In the genomic region with DNA sequence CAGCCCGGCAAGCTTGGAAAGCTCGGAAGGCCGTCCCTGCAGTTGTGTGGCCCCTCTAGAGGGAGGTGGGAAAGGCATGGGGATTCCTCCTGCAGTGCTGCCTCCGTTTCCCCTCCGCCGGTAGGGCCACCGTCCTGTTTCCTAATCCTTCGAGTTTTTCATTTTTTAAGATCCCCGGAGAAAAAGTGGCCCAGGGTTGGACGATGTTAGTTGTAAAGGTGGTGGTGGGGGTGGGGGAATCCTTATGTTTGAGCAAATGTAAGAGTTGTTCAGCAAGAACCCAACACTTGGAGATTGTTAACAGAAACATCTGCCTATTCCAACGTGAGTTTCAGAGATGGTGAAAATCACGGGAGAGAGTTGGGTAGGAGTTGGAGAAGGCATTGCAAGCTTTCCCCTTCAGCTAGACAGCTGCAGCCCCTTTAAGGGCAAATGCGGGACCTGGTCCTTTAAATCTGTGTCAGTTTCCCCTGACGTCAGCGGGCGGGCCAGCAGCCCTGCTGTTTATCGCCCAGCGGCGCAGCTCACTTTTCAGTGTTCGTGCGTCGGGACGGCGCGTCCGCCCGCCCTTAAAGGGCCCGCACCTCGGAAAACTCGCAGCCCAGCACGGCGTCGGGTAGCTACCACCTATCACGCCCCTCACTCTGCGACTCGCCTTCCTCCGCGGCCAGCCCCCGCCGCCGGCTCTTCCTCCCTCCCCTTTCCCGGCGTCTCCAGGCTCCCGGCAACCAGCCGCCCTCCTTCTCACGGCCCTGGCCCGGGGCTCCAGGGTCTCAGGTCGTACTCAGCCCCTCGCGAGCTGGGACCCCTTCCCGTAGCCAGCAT, we compare ENCODE assay signal across 8 cellular contexts. TPM values are rescaled to one million over a fixed set of nuclear protein-coding genes. Genes with fewer than 3 reads are reported as not detected.
DNase-seq lines count a peak whose midpoint lies in the region; ATAC-seq, FAIRE-seq and TF ChIP-seq lines count a peak whose summit lies in the region.

TSS of gene SIDT2 (plus strand) at position 534 of the 825 bp plus-strand sequence. CDS start 521 bp downstream, outside the sequence.

- no peaks in the 10 kb centered on the region for H3K9me3 ChIP-seq in HepG2 (ENCODE audit: low read length)

- TF ChIP-seq EP300 in HepG2 (IDR thresholded peaks at IDR 0.05; ENCODE audit: low read depth in 2 of 2, low read length in 2 of 2) (no peak), HepG2 (CRISPR knock-in tag; IDR thresholded peaks at IDR 0.05; ENCODE audit: borderline replicate concordance) (no peak)

- H3K27me3 ChIP-seq in HepG2 (ENCODE audit: control insufficient read depth in 1 of 2, insufficient read depth in 2 of 2, low read length in 2 of 2), result no peaks in the 10 kb centered on the region; a peak in 1 of 5 replicates

- ATAC-seq in GM19395 (IDR thresholded peaks at IDR 0.05; ENCODE audit: unreplicated experiment) (peak; percentile 87), HG03571 (IDR thresholded peaks at IDR 0.05; ENCODE audit: unreplicated experiment) (peak; percentile 84), HepG2 (peak; percentile 90)

- H3K27ac ChIP-seq in C4-2B (peak within 1 kb of the TSS; percentile 83), HepG2 (ENCODE audit: extremely low read length, insufficient read depth, low read length) (peak within 1 kb of the TSS; percentile 73)

- peak within 1 kb of the TSS; percentile 62 for H2AFZ ChIP-seq in HepG2 (ENCODE audit: low read length)

- TF ChIP-seq CTCF in C4-2B (conservative IDR thresholded peaks at IDR 0.05) (no peak), HepG2 (CRISPR knock-in tag; IDR thresholded peaks at IDR 0.05) (no peak)

- peaks cover 3 to 9% of the 10 kb centered on the region in 2 experiments; a peak in 4 of 5 replicates for H3K36me3 ChIP-seq in HepG2 (replicated peaks in 1 of 2; ENCODE audit: control insufficient read depth in 1 of 2, insufficient read depth in 2 of 2, low read length in 2 of 2)

- peak within 1 kb of the TSS; percentile 90 for H3K4me2 ChIP-seq in HepG2 (ENCODE audit: low read depth, low read length)

- peaks cover 6% of the 10 kb centered on the region for H3K79me2 ChIP-seq in HepG2 (ENCODE audit: insufficient read depth, low read length)

- FAIRE-seq in HepG2 (lab: Jason Lieb, UNC), result peak; percentile 77

- TF ChIP-seq RAD21 in HepG2 (CRISPR knock-in tag; IDR thresholded peaks at IDR 0.05), result no peak

- H3K4me1 ChIP-seq in HepG2 (ENCODE audit: insufficient read depth, low read length), result peaks cover 38% of the 10 kb centered on the region

- in situ Hi-C loops in HepG2 (cut with HindIII; ENCODE audit: extremely low pct_ligation_motif_present, low pct_unique_long_range_greater_than_20kb), result no loop called here

- no peaks in the 10 kb centered on the region; the same call in 1 of the 2 replicates for H4K20me1 ChIP-seq in HepG2 (ENCODE audit: insufficient read depth, low read length)

- no TSS peak for BruUV-seq in HepG2 (replicated peaks; lab: Mats Ljungman, UMichigan)

- peak; percentile 51 to 65 for TF ChIP-seq POLR2A in HepG2 (IDR thresholded peaks at IDR 0.05; ENCODE audit: insufficient read depth in 1 of 2, low read depth in 2 of 2, low read length in 2 of 2)

- POLR2A ChIA-PET in HepG2 (lab: Yijun Ruan, JAX), result interaction anchor here (0.6 to 2.4 kb wide), 14 partner anchors 8 to 405 kb away, joined by 3 to 41 read pairs (median 5); partner anchors contain the start of genes APOA1, BUD13, CEP164 and PAFAH1B2

- intact Hi-C loops in HepG2 (cut with micrococcal nuclease; ENCODE audit: unreplicated experiment), result no loop called here

- CTCF ChIA-PET in HepG2 (lab: Yijun Ruan, JAX; ENCODE audit: low intra/inter-chr PET ratio, low total read pairs), result no interaction called here

- peak within 1 kb of the TSS; percentile 82 to 97 (median 83) for H3K4me3 ChIP-seq in HepG2 (replicated peaks in 1 of 3; ENCODE audit: insufficient read depth in 1 of 3, low read depth in 2 of 3, low read length in 3 of 3)

- WGBS in HepG2 (ENCODE audit: low lambda C conversion rate), result 9% methylated on average over 27 of the region's 51 CpGs

- H3K9ac ChIP-seq in HepG2 (ENCODE audit: insufficient read depth, low read depth, low read length), result peak within 1 kb of the TSS; percentile 79

- DNase-seq in NCI-H82 (lab: John Stamatoyannopoulos, UW) (peak; percentile 96), dermis microvascular lymphatic vessel endothelial cell (ENCODE audit: low read depth in 2 of 2) (peak; percentile 83 to 96), HepG2 (ENCODE audit: low spot score) (peak; percentile 83)
- DNase-seq in activated CD4-positive, alpha-beta T cell treated with anti-CD3 and anti-CD28 coated beads, Interleukin-2, amount 50 U/mL, for 48 hours, result peak; percentile 88 to 92
- DNase-seq in stimulated activated CD4-positive, alpha-beta T cell treated with anti-CD3 and anti-CD28 coated beads, Interleukin-4, amount 100 ng/mL, for 1 hour, result peak; percentile 88

TF ChIP-seq in HepG2, 621 proteins besides CTCF, POLR2A, EP300 and RAD21 (continues in another document):
- TF ChIP-seq SUZ12 (IDR thresholded peaks at IDR 0.05; ENCODE audit: low read depth, low read length) (no peak), DBP (CRISPR knock-in tag; IDR thresholded peaks at IDR 0.05; ENCODE audit: not compliant biosample characterization) (no peak), PRPF4 (IDR thresholded peaks at IDR 0.05; ENCODE audit: low read depth, low read length, poor library complexity, severe bottlenecking) (no peak), SOX6 (IDR thresholded peaks at IDR 0.05) (no peak), SOX6 (CRISPR knock-in tag; IDR thresholded peaks at IDR 0.05) (peak; percentile 30; the same call in 1 of the 2 replicates), NFYC (CRISPR knock-in tag; IDR thresholded peaks at IDR 0.05) (peak; percentile 65), REL (CRISPR knock-in tag; conservative IDR thresholded peaks at IDR 0.05) (no peak), MLLT10 (CRISPR knock-in tag; IDR thresholded peaks at IDR 0.05) (no peak), ZNF24 (IDR thresholded peaks at IDR 0.05) (no peak), PAWR (CRISPR knock-in tag; IDR thresholded peaks at IDR 0.05; ENCODE audit: borderline replicate concordance) (no peak), HMG20A (CRISPR knock-in tag; IDR thresholded peaks at IDR 0.05; ENCODE audit: borderline replicate concordance) (no peak), CC2D1A (CRISPR knock-in tag; IDR thresholded peaks at IDR 0.05) (no peak), PPARG (CRISPR knock-in tag; conservative IDR thresholded peaks at IDR 0.05) (no peak), ZSCAN12 (CRISPR knock-in tag; IDR thresholded peaks at IDR 0.05) (no peak)
- TF ChIP-seq, protein P1, sequence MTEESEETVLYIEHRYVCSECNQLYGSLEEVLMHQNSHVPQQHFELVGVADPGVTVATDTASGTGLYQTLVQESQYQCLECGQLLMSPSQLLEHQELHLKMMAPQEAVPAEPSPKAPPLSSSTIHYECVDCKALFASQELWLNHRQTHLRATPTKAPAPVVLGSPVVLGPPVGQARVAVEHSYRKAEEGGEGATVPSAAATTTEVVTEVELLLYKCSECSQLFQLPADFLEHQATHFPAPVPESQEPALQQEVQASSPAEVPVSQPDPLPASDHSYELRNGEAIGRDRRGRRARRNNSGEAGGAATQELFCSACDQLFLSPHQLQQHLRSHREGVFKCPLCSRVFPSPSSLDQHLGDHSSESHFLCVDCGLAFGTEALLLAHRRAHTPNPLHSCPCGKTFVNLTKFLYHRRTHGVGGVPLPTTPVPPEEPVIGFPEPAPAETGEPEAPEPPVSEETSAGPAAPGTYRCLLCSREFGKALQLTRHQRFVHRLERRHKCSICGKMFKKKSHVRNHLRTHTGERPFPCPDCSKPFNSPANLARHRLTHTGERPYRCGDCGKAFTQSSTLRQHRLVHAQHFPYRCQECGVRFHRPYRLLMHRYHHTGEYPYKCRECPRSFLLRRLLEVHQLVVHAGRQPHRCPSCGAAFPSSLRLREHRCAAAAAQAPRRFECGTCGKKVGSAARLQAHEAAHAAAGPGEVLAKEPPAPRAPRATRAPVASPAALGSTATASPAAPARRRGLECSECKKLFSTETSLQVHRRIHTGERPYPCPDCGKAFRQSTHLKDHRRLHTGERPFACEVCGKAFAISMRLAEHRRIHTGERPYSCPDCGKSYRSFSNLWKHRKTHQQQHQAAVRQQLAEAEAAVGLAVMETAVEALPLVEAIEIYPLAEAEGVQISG (CRISPR knock-in tag; IDR thresholded peaks at IDR 0.05), result peak; percentile 63

RNA-seq across cellular contexts. Expression of gene SIDT2, which starts in this region (rescaled TPM):
- total RNA-seq in dermis microvascular lymphatic vessel endothelial cell (6.4 and 12.1 TPM in 2 replicates), HepG2 (2016; rRNA removed; fragmentation: Illumina TruSeq; extraction: Trizol) (6.8 and 11.5 TPM in 2 replicates)
- total RNA-seq in HepG2 (2016; cell fraction: cytosol; rRNA removed; fragmentation: Illumina TruSeq; extraction: Trizol; ENCODE audit: low read depth), result 8.7 and 10.3 TPM in 2 replicates
- total RNA-seq in HepG2 (2016; cell fraction: insoluble cytoplasmic fraction; rRNA removed; fragmentation: Illumina TruSeq; extraction: Trizol), result 6.4 and 12.0 TPM in 2 replicates
- 8.6 and 9.5 TPM in 2 replicates for total RNA-seq in HepG2 (2016; cell fraction: membrane; rRNA removed; fragmentation: Illumina TruSeq; extraction: Trizol)
- total RNA-seq in HepG2 (2016; cell fraction: nucleus; rRNA removed; fragmentation: Illumina TruSeq; extraction: Trizol), result 15.6 and 17.2 TPM in 2 replicates
- 26.8 and 28.0 TPM in 2 replicates for polyA plus RNA-seq in HepG2 (2011; rRNA removed)
- 10.5 and 14.3 TPM in 2 replicates for polyA plus RNA-seq in HepG2 (2011; cell fraction: cytosol; rRNA removed)
- 82.0 and 109 TPM in 2 replicates for polyA plus RNA-seq in HepG2 (2011; cell fraction: nucleus; rRNA removed)
- 15.1 and 15.4 TPM in 2 replicates for polyA plus RNA-seq in HepG2 (2012)
- 1.9 and 2.2 TPM in 2 replicates for polyA plus RNA-seq in HepG2 (2016; cell fraction: cytosol; fragmentation: Illumina TruSeq; extraction: Trizol; ENCODE audit: low read depth)
- polyA plus RNA-seq in HepG2 (2016; cell fraction: insoluble cytoplasmic fraction; fragmentation: Illumina TruSeq; extraction: Trizol; ENCODE audit: low read depth), result 7.8 and 8.9 TPM in 2 replicates
- polyA plus RNA-seq in HepG2 (2016; cell fraction: membrane; fragmentation: Illumina TruSeq; extraction: Trizol; ENCODE audit: low read depth), result 6.0 and 6.6 TPM in 2 replicates
- 24.9 and 26.7 TPM in 2 replicates for polyA plus RNA-seq in HepG2 (2016; cell fraction: nucleus; fragmentation: Illumina TruSeq; extraction: Trizol; ENCODE audit: insufficient read depth, low read depth)
- polyA minus RNA-seq in HepG2 (2011; rRNA and poly(A)+ RNA removed; ENCODE audit: low replicate concordance), result 25.1 and 71.4 TPM in 2 replicates
- polyA minus RNA-seq in HepG2 (2011; cell fraction: cytosol; rRNA and poly(A)+ RNA removed), result 11.7 and 19.1 TPM in 2 replicates
- 32.3 and 34.8 TPM in 2 replicates for polyA minus RNA-seq in HepG2 (2011; cell fraction: nucleus; rRNA and poly(A)+ RNA removed)

Comparison
In these comparisons a context has a peak if more than half of its experiments do, and no peak if none do; other contexts are left out.
1. Peak in every context shown above with its lines: DNase-seq, ATAC-seq, H3K4me3 ChIP-seq and H3K27ac ChIP-seq.